ENCODE assay signal across 8 cellular contexts in the genomic region with DNA sequence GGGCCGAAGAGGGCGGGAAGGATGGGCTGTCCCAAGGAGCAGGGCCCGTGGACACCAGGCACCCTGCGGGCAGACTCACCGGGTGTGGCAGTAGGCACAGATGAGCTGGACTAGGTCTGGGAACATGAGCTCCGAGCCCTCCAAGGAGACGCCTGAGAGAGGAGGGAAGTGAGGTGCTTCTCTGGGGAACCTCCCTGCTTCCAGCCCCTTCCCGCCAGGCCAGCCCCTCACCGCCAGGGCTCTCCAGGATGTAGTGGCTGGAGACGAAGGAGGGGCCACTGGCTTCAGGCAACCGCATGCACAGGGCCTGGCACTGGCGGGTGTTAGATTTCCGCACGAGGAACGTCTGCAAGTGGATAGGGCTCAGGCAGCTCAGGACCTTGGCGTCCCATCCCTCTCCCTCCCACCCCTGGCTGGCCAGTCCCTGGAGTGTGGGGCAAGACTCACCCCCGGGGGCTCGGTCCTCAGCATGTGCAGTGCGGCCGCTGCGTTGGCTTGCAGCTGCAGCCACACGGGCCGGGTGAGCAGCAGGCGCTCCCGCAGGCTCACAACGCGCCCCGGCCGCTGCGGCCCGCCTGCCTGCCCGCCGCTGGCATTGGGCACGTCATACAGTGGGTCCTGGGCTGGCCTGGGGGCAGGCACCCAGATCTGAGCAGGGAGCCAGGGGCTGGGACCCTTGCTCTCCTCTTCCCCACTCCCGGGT. TPM values are rescaled to one million over a fixed set of nuclear protein-coding genes. Genes with fewer than 3 reads are reported as not detected.
DNase-seq lines count a peak whose midpoint lies in the region; ATAC-seq and TF ChIP-seq lines count a peak whose summit lies in the region.

No MANE protein-coding gene starts in this region.

- H3F3A ChIP-seq in PC-3 (ENCODE audit: low read length, unreplicated experiment) = peaks cover 7% of the 10 kb centered on the region

- CTCF ChIA-PET in PC-3 (lab: Charles Lee) = interaction anchor here (0.6 to 2.6 kb wide), 6 partner anchors 9 to 77 kb away, joined by 3 to 21 read pairs (median 4); partner anchors contain the start of genes BRMS1 and YIF1A

- H3K27me3 ChIP-seq in PC-3 (ENCODE audit: low read length) (no peaks in the 10 kb centered on the region), duodenal mucosa (ENCODE audit: control insufficient read depth in 1 of 2, insufficient read depth in 2 of 2, low read length in 2 of 2) (no peaks in the 10 kb centered on the region)

- H3K4me3 ChIP-seq in PC-3 (ENCODE audit: low read length) (peak overlapping the region; percentile 81), duodenal mucosa (ENCODE audit: low read depth in 1 of 2, low read length in 2 of 2) (peak overlapping the region; percentile 78 to 82), urinary bladder (ENCODE audit: low read depth, low read length) (peak overlapping the region; percentile 54)

- WGBS in urinary bladder = 8% methylated on average over 35 of the region's 35 CpGs

- H3K36me3 ChIP-seq in PC-3 (ENCODE audit: low read depth, low read length) = peaks cover 27% of the 10 kb centered on the region; the same call in 1 of the 2 replicates
- peaks cover 10 to 47% of the 10 kb centered on the region in 2 donors for H3K36me3 ChIP-seq in duodenal mucosa (ENCODE audit: control insufficient read depth in 1 of 2, insufficient read depth in 2 of 2, low read length in 2 of 2)
- peaks cover 3% of the 10 kb centered on the region for H3K36me3 ChIP-seq in urinary bladder (ENCODE audit: insufficient read depth)

- ATAC-seq in PC-3 (peak; percentile 31), HG02852 (IDR thresholded peaks at IDR 0.05; ENCODE audit: unreplicated experiment) (no peak), HG02642 (IDR thresholded peaks at IDR 0.05; ENCODE audit: poor library complexity, unreplicated experiment) (no peak)

- TF ChIP-seq CTCF in PC-3 (conservative IDR thresholded peaks at IDR 0.05; ENCODE audit: low read depth, low read length) = no peak

- H3K4me2 ChIP-seq in PC-3 (ENCODE audit: low read length) = peak overlapping the region; percentile 96

- TSS peak; percentile 25 for BruUV-seq in PC-3 (replicated peaks; lab: Mats Ljungman, UMichigan)

- 0 out of 2 replicates have a peak overlapping the region, but pooled peaks have one; percentile 14 for H2AFZ ChIP-seq in PC-3 (ENCODE audit: low read length)

- H3K9me3 ChIP-seq in PC-3 (ENCODE audit: low read length) (no peaks in the 10 kb centered on the region), duodenal mucosa (ENCODE audit: control insufficient read depth in 1 of 2, low read length in 2 of 2) (no peaks in the 10 kb centered on the region)

- POLR2A ChIA-PET in PC-3 (lab: Charles Lee; ENCODE audit: unreplicated experiment) = interaction anchor here (0.6 to 1.9 kb wide), 5 partner anchors 8 to 985 kb away, joined by 3 to 16 read pairs (median 3); partner anchors contain the start of gene YIF1A

- H3K4me1 ChIP-seq in PC-3 (ENCODE audit: insufficient read depth, low read length) = peaks cover 31% of the 10 kb centered on the region
- peaks cover 19% of the 10 kb centered on the region in 2 donors for H3K4me1 ChIP-seq in duodenal mucosa (ENCODE audit: control insufficient read depth in 1 of 2, insufficient read depth in 2 of 2, low read length in 2 of 2)
- no peaks in the 10 kb centered on the region for H3K4me1 ChIP-seq in urinary bladder (ENCODE audit: insufficient read depth)

- H3K9me2 ChIP-seq in PC-3 (replicated peaks; ENCODE audit: low read length) = no peaks in the 10 kb centered on the region

- H3K9ac ChIP-seq in PC-3 (ENCODE audit: low read length) = peak overlapping the region; percentile 96
- H3K9ac ChIP-seq in duodenal mucosa (ENCODE audit: low read depth in 1 of 2, low read length in 2 of 2) = peak overlapping the region; percentile 57 to 75

- H3K27ac ChIP-seq in PC-3 (ENCODE audit: low read length) = peak overlapping the region; percentile 96
- peak overlapping the region; percentile 49 for H3K27ac ChIP-seq in duodenal mucosa (ENCODE audit: low read depth, low read length)
- no peak overlapping the region for H3K27ac ChIP-seq in urinary bladder (ENCODE audit: low read depth)

- DNase-seq in ELR (ENCODE audit: low read depth) = peak; percentile 81
- DNase-seq in PC-3 = peak; percentile 58
- peak; percentile 50 to 70 for DNase-seq in lung microvascular endothelial cell (ENCODE audit: low read depth in 2 of 2)
- no peak for DNase-seq in activated effector memory CD4-positive, alpha-beta T cell treated with Interleukin-2 at 50 U/mL for 16 hours

- intact Hi-C loops in PC-3 (cut with micrococcal nuclease) = no loop called here

- H3K79me2 ChIP-seq in PC-3 (ENCODE audit: low read length) = peaks cover 17% of the 10 kb centered on the region

- H4K20me1 ChIP-seq in PC-3 (ENCODE audit: low read length) = no peaks in the 10 kb centered on the region

RNA-seq across cellular contexts. Expression of gene RIN1, which starts 0.6 kb away (rescaled TPM):
- total RNA-seq in PC-3 (2014; rRNA removed) = 41.2 and 71.8 TPM in 2 replicates
- total RNA-seq in lung microvascular endothelial cell = 2.8 and 3.5 TPM in 2 replicates
- 2.9 TPM for total RNA-seq in urinary bladder
- polyA plus RNA-seq in urinary bladder = 8.4 TPM

RNA-seq across cellular contexts. Expression of gene BRMS1, which starts 9.2 kb away (rescaled TPM):
- 123 and 176 TPM in 2 replicates for total RNA-seq in PC-3 (2014; rRNA removed)
- total RNA-seq in lung microvascular endothelial cell = 49.7 and 54.6 TPM in 2 replicates
- 13.6 TPM for total RNA-seq in urinary bladder
- polyA plus RNA-seq in urinary bladder = 37.3 TPM

RNA-seq across cellular contexts. Expression of gene B4GAT1, which starts 11.7 kb away (rescaled TPM):
- total RNA-seq in PC-3 (2014; rRNA removed) (38.9 and 41.1 TPM in 2 replicates), lung microvascular endothelial cell (16.1 and 19.8 TPM in 2 replicates), urinary bladder (22.8 TPM)
- 50.4 TPM for polyA plus RNA-seq in urinary bladder

RNA-seq across cellular contexts. Expression of gene CD248, which starts 18.8 kb away (rescaled TPM):
- total RNA-seq in PC-3 (2014; rRNA removed) (not detected in 2 replicates), lung microvascular endothelial cell (under 0.01 TPM in 2 replicates), urinary bladder (28.7 TPM)
- 66.5 TPM for polyA plus RNA-seq in urinary bladder

RNA-seq across cellular contexts. Expression of gene SLC29A2, which starts 35.9 kb away (rescaled TPM):
- total RNA-seq in PC-3 (2014; rRNA removed) = 25.5 and 27.8 TPM in 2 replicates
- 0.22 and 0.79 TPM in 2 replicates for total RNA-seq in lung microvascular endothelial cell
- total RNA-seq in urinary bladder = 1.1 TPM
- 2.1 TPM for polyA plus RNA-seq in urinary bladder
